20 cellular contexts compared by ENCODE assay signal in the genomic region with DNA sequence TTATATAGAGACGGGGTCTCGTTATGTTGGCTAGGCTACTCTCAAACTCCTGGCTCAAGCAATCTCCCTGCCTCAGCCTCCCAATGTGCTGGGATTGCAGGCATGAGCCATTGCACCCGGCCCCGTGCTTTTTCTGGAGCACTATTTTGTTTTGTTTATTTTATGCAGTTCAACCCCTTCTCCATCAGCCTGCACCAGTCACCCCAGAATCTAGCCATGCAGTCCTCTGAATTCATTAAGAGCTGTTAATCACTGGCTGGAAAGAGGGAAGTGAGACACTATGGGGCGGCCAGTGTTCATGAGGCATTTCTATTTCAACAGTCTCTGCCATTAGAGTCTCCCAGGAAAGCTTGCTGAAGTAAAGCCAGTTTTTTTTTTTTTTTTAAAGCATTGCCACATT. TPM values are rescaled to one million over a fixed set of nuclear protein-coding genes. Genes with fewer than 3 reads are reported as not detected.
A peak's percentile ranks its signal among the peaks of the same experiment; 100 is the strongest.
DNase-seq lines count a peak whose midpoint lies in the region; ATAC-seq and TF ChIP-seq lines count a peak whose summit lies in the region.
"Had no signal": no experiment of that assay in that cellular context is flagged by ENCODE, and none has a peak within 500 bp of the region (broad histone marks: within the 10 kb centered on the region; RNA-seq: fewer than 3 reads in every experiment).

No MANE protein-coding gene starts in this region.

- H3K79me2 ChIP-seq in osteoblast (ENCODE audit: insufficient read depth, low read length): no peaks in the 10 kb centered on the region

- intact Hi-C loops in Calu3 (cut with micrococcal nuclease; ENCODE audit: unreplicated experiment): no loop called here

- H3K4me3 Mint-ChIP-seq in brain (peak overlapping the region; percentile 38 to 72 (median 51)), Calu3 (ENCODE audit: low read depth, unreplicated experiment) (no peak overlapping the region)
- no peak overlapping the region for H3K4me3 Mint-ChIP-seq in stimulated activated naive CD8-positive, alpha-beta T cell treated with anti-CD3 and anti-CD28 coated beads, Interleukin-15, amount 100 ng/mL, for 72 hours
- H3K4me3 Mint-ChIP-seq: B cell; CD4-positive, alpha-beta memory T cell had no signal

- H2AFZ ChIP-seq in osteoblast (ENCODE audit: low read length): no peak overlapping the region

- no peaks in the 10 kb centered on the region for H3K36me3 ChIP-seq in osteoblast (ENCODE audit: insufficient read depth, low read length)
- H3K36me3 ChIP-seq: HAP-1, SJCRH30 had no signal

- H3K27me3 ChIP-seq in osteoblast (ENCODE audit: insufficient read depth, low read length): peaks cover 3% of the 10 kb centered on the region
- H3K27me3 ChIP-seq: SJCRH30 had no signal

- no peak overlapping the region for H3K4me2 ChIP-seq in osteoblast (ENCODE audit: insufficient read depth, low read length)

- H3K4me1 ChIP-seq in osteoblast (ENCODE audit: insufficient read depth, low read length): peaks cover 9% of the 10 kb centered on the region
- H3K4me1 ChIP-seq: HAP-1, SJCRH30 had no signal

- TF ChIP-seq CTCF in GM10248 (IDR thresholded peaks at IDR 0.05; ENCODE audit: control extremely low read depth, extremely low read depth, low read depth, missing control alignments) (no peak), brain (conservative IDR thresholded peaks at IDR 0.05) (no peak), osteoblast (IDR thresholded peaks at IDR 0.05; ENCODE audit: extremely low read depth, low read depth, low read length) (no peak), Calu3 (IDR thresholded peaks at IDR 0.05; ENCODE audit: unreplicated experiment) (no peak)

- POLR2A ChIA-PET in GM10248 (lab: Yijun Ruan, JAX): no interaction called here

- H3K36me3 Mint-ChIP-seq in brain: no peaks in the 10 kb centered on the region
- H3K36me3 Mint-ChIP-seq in Calu3 (ENCODE audit: insufficient read depth, unreplicated experiment): peaks cover 5% of the 10 kb centered on the region

- H3K27ac Mint-ChIP-seq in brain (peak overlapping the region in 4 of 5 experiments; percentile 13 to 77 (median 56)), Calu3 (ENCODE audit: unreplicated experiment) (no peak overlapping the region)
- H3K27ac Mint-ChIP-seq in stimulated activated naive CD8-positive, alpha-beta T cell treated with anti-CD3 and anti-CD28 coated beads, Interleukin-15, amount 100 ng/mL, for 72 hours: no peak overlapping the region
- H3K27ac Mint-ChIP-seq: B cell; CD4-positive, alpha-beta memory T cell had no signal

- ATAC-seq in stimulated activated naive CD8-positive, alpha-beta T cell treated with anti-CD3 and anti-CD28 coated beads, Interleukin-15, amount 100 ng/mL, for 72 hours: no peak
- ATAC-seq in GM21381 (IDR thresholded peaks at IDR 0.05; ENCODE audit: unreplicated experiment): no peak

- no peak overlapping the region for H3K27ac ChIP-seq in osteoblast (ENCODE audit: low read depth, low read length)
- H3K27ac ChIP-seq: SJCRH30 had no signal

- CTCF ChIA-PET in GM10248 (lab: Yijun Ruan, JAX) (interaction anchor here (1.4 to 3.9 kb wide), 2 partner anchors 12 to 16 kb away, joined by 3 to 21 read pairs; no protein-coding TSS in a partner anchor), Calu3 (lab: Charles Lee) (no interaction called here)

- peaks cover 39% of the 10 kb centered on the region for H3K4me1 Mint-ChIP-seq in brain
- H3K4me1 Mint-ChIP-seq in Calu3 (ENCODE audit: low read depth, unreplicated experiment): peaks cover 10% of the 10 kb centered on the region
- H3K4me1 Mint-ChIP-seq in stimulated activated naive CD8-positive, alpha-beta T cell treated with anti-CD3 and anti-CD28 coated beads, Interleukin-15, amount 100 ng/mL, for 72 hours: peaks cover 2% of the 10 kb centered on the region

- DNase-seq in GM10248 (ENCODE audit: extremely low spot score) (peak; percentile 25), NOMO-1 treated with DMSO at 0.1 percent for 48 hours (lab: John Stamatoyannopoulos, UW; ENCODE audit: unreplicated experiment) (peak; percentile 62), osteoblast (ENCODE audit: insufficient read length, low spot score, missing footprints) (peak; percentile 8), Calu3 (no peak)
- no peak for DNase-seq in stimulated activated naive CD8-positive, alpha-beta T cell treated with anti-CD3 and anti-CD28 coated beads, Interleukin-15, amount 100 ng/mL, for 72 hours
- DNase-seq: CD4-positive, alpha-beta memory T cell; IMR-90; NCI-H1048; NCI-H146; NCI-H2107; NCI-H226; NCI-H69; SJCRH30 had no signal

- H3K27me3 Mint-ChIP-seq in brain: peaks cover 2% of the 10 kb centered on the region
- peaks cover 16% of the 10 kb centered on the region for H3K27me3 Mint-ChIP-seq in Calu3 (ENCODE audit: unreplicated experiment)
- peaks cover 25% of the 10 kb centered on the region for H3K27me3 Mint-ChIP-seq in stimulated activated naive CD8-positive, alpha-beta T cell treated with anti-CD3 and anti-CD28 coated beads, Interleukin-15, amount 100 ng/mL, for 72 hours

- no peaks in the 10 kb centered on the region for H4K20me1 ChIP-seq in osteoblast (ENCODE audit: insufficient read depth, low read length)

- no peaks in the 10 kb centered on the region for H3K9me3 ChIP-seq in osteoblast (ENCODE audit: low read depth, low read length)
- H3K9me3 ChIP-seq: HAP-1, SJCRH30 had no signal

- BruUV-seq in Calu3 (replicated peaks; lab: Mats Ljungman, UMichigan): no TSS peak

- no peak overlapping the region for H3K4me3 ChIP-seq in osteoblast (ENCODE audit: insufficient read depth, low read length)
- H3K4me3 ChIP-seq: HAP-1, SJCRH30 had no signal

- H3K9me3 Mint-ChIP-seq in brain: no peaks in the 10 kb centered on the region
- peaks cover 2% of the 10 kb centered on the region for H3K9me3 Mint-ChIP-seq in Calu3 (ENCODE audit: low read depth, unreplicated experiment)
- H3K9me3 Mint-ChIP-seq in stimulated activated naive CD8-positive, alpha-beta T cell treated with anti-CD3 and anti-CD28 coated beads, Interleukin-15, amount 100 ng/mL, for 72 hours: no peaks in the 10 kb centered on the region
- H3K9me3 Mint-ChIP-seq: CD4-positive, alpha-beta memory T cell had no signal

RNA-seq across cellular contexts. Expression of a gene that starts 1.6 kb away (rescaled TPM):
- polyA plus RNA-seq in brain (ENCODE audit: insufficient read depth, low read depth, low replicate concordance): 0.08 TPM
- under 0.01 and 0.36 TPM in 2 replicates for total RNA-seq in osteoblast
- 0.33 and 0.51 TPM in 2 replicates for total RNA-seq in Calu3 (2022)
- total RNA-seq: Daoy, HT-29, IMR-90, LHCN-M2, SJCRH30 had no signal
- polyA plus RNA-seq: CD4-positive, alpha-beta memory T cell; IMR-90 had no signal

Comparison
In these comparisons a context has a peak if more than half of its experiments do, and no peak if none do; other contexts are left out.
1. DNase-seq: peak in GM10248 (single experiment), NOMO-1 treated with DMSO at 0.1 percent for 48 hours (single experiment) and osteoblast (single experiment); none in Calu3 (single experiment) and stimulated activated naive CD8-positive, alpha-beta T cell treated with anti-CD3 and anti-CD28 coated beads, Interleukin-15, amount 100 ng/mL, for 72 hours (0 of 2).
2. H3K27ac Mint-ChIP-seq: peak in brain (4 of 5); none in Calu3 (single experiment) and stimulated activated naive CD8-positive, alpha-beta T cell treated with anti-CD3 and anti-CD28 coated beads, Interleukin-15, amount 100 ng/mL, for 72 hours (0 of 2).
3. H3K4me3 Mint-ChIP-seq: peak in brain (5 of 5); none in Calu3 (single experiment) and stimulated activated naive CD8-positive, alpha-beta T cell treated with anti-CD3 and anti-CD28 coated beads, Interleukin-15, amount 100 ng/mL, for 72 hours (0 of 2).